ENCODE assay signal across 1 cellular context in genomic region chr2:217797170-217797569, GRCh38.
A peak's percentile ranks its signal among the peaks of the same experiment; 100 is the strongest.
TF ChIP-seq lines count a peak whose summit lies in the region.

No MANE protein-coding gene starts in this region.

TF ChIP-seq in HepG2, 621 proteins besides CTCF, POLR2A, EP300 and RAD21 (continued from another document):
- TF ChIP-seq ZNF317 (CRISPR knock-in tag; IDR thresholded peaks at IDR 0.05) (no peak), ZNF780A (CRISPR knock-in tag; IDR thresholded peaks at IDR 0.05) (no peak), MYPOP (CRISPR knock-in tag; IDR thresholded peaks at IDR 0.05) (no peak), ZNF432 (CRISPR knock-in tag; IDR thresholded peaks at IDR 0.05; ENCODE audit: borderline replicate concordance) (no peak), HNF4A (CRISPR knock-in tag; IDR thresholded peaks at IDR 0.05) (no peak), MAZ (IDR thresholded peaks at IDR 0.05; ENCODE audit: borderline replicate concordance, low read depth, low read length) (no peak), MAZ (CRISPR knock-in tag; IDR thresholded peaks at IDR 0.05; ENCODE audit: low read depth) (no peak), ZBTB20 (CRISPR knock-in tag; IDR thresholded peaks at IDR 0.05; ENCODE audit: borderline replicate concordance, low read depth) (peak; percentile 11; the same call in 1 of the 2 replicates), RXRA (CRISPR knock-in tag; IDR thresholded peaks at IDR 0.05) (0 out of 2 replicates have a peak, but pooled peaks have one; percentile 7), ZNF687 (CRISPR knock-in tag; IDR thresholded peaks at IDR 0.05) (peak; percentile 54; the same call in 1 of the 2 replicates), ZBTB34 (CRISPR knock-in tag; IDR thresholded peaks at IDR 0.05) (no peak)
